Comparison of ENCODE assay signal across 16 cellular contexts in genomic region chr22:44261861-44262595, GRCh38. TPM values are rescaled to one million over a fixed set of nuclear protein-coding genes. Genes with fewer than 3 reads are reported as not detected.
A peak's percentile ranks its signal among the peaks of the same experiment; 100 is the strongest.
DNase-seq lines count a peak whose midpoint lies in the region; ATAC-seq and TF ChIP-seq lines count a peak whose summit lies in the region.
"Had no signal": no experiment of that assay in that cellular context is flagged by ENCODE, and none has a peak within 500 bp of the region (broad histone marks: within the 10 kb centered on the region; RNA-seq: fewer than 3 reads in every experiment).

No MANE protein-coding gene starts in this region.

- no peak overlapping the region for H3K4me3 ChIP-seq in left ventricle myocardium inferior
- H3K4me3 ChIP-seq: BLaER1 treated with 17β-estradiol and CSF1 and Interleukin-3, amounts not matched to agents 10 nM and 100 nM had no signal

- no peaks in the 10 kb centered on the region for H3K36me3 ChIP-seq in left ventricle myocardium inferior
- H3K36me3 ChIP-seq: BLaER1 treated with 17β-estradiol and CSF1 and Interleukin-3, amounts not matched to agents 10 nM and 100 nM had no signal

- H3K27me3 Mint-ChIP-seq in stimulated activated naive CD8-positive, alpha-beta T cell treated with anti-CD3 and anti-CD28 coated beads, Interleukin-15, amount 100 ng/mL, for 72 hours: peaks cover under 1% of the 10 kb centered on the region

- TF ChIP-seq CTCF in left ventricle myocardium inferior (IDR thresholded peaks at IDR 0.05; ENCODE audit: borderline replicate concordance): no peak

- peak; percentile 18; the same call in 2 of the 3 replicates for ATAC-seq in SK-N-SH treated with all-trans-retinoic acid at 6 μM for 48 hours
- no peak for ATAC-seq in stimulated activated naive CD8-positive, alpha-beta T cell treated with anti-CD3 and anti-CD28 coated beads, Interleukin-15, amount 100 ng/mL, for 72 hours
- ATAC-seq in GM21529 (IDR thresholded peaks at IDR 0.05; ENCODE audit: unreplicated experiment): no peak
- ATAC-seq: left colon had no signal

- H3K4me3 Mint-ChIP-seq in stimulated activated naive CD8-positive, alpha-beta T cell treated with anti-CD3 and anti-CD28 coated beads, Interleukin-15, amount 100 ng/mL, for 72 hours: no peak overlapping the region
- H3K4me3 Mint-ChIP-seq: HFFc6 had no signal

- H3K9me3 ChIP-seq in left ventricle myocardium inferior (replicated peaks): peaks cover 5% of the 10 kb centered on the region

- DNase-seq in COLO668 (lab: John Stamatoyannopoulos, UW; ENCODE audit: unreplicated experiment): peak; percentile 83
- DNase-seq in NCI-H1694 (lab: John Stamatoyannopoulos, UW): peak; percentile 58
- peak; percentile 41 for DNase-seq in left ventricle myocardium inferior
- no peak for DNase-seq in NOMO-1 treated with DMSO at 0.1 percent for 48 hours (lab: John Stamatoyannopoulos, UW; ENCODE audit: unreplicated experiment)
- no peak for DNase-seq in stimulated activated naive CD8-positive, alpha-beta T cell treated with anti-CD3 and anti-CD28 coated beads, Interleukin-15, amount 100 ng/mL, for 72 hours
- DNase-seq in T-helper 2 cell: no peak
- DNase-seq: effector CD4-positive, alpha-beta T cell; HFFc6; naive B cell; NCI-H2107; retina had no signal

- H3K27ac Mint-ChIP-seq in stimulated activated naive CD8-positive, alpha-beta T cell treated with anti-CD3 and anti-CD28 coated beads, Interleukin-15, amount 100 ng/mL, for 72 hours: peak overlapping the region in 1 of 2 donors; percentile 78
- H3K27ac Mint-ChIP-seq: HFFc6, IgD-negative memory B cell had no signal

- H3K27me3 ChIP-seq in left ventricle myocardium inferior (ENCODE audit: low read depth): peaks cover 12% of the 10 kb centered on the region

- peaks cover 9% of the 10 kb centered on the region for H3K4me1 ChIP-seq in left ventricle myocardium inferior

- intact Hi-C loops in left ventricle myocardium inferior (cut with micrococcal nuclease): no loop called here

- no peak overlapping the region for H3K27ac ChIP-seq in left ventricle myocardium inferior (replicated peaks)
- H3K27ac ChIP-seq: BLaER1 treated with 17β-estradiol and CSF1 and Interleukin-3, amounts not matched to agents 10 nM and 100 nM had no signal

- H3K9me3 Mint-ChIP-seq in stimulated activated naive CD8-positive, alpha-beta T cell treated with anti-CD3 and anti-CD28 coated beads, Interleukin-15, amount 100 ng/mL, for 72 hours: no peaks in the 10 kb centered on the region
- H3K9me3 Mint-ChIP-seq: HFFc6, IgD-negative memory B cell had no signal

- peaks cover 9% of the 10 kb centered on the region for H3K4me1 Mint-ChIP-seq in stimulated activated naive CD8-positive, alpha-beta T cell treated with anti-CD3 and anti-CD28 coated beads, Interleukin-15, amount 100 ng/mL, for 72 hours
- H3K4me1 Mint-ChIP-seq: naive B cell had no signal

TF ChIP-seq in SK-N-SH treated with all-trans-retinoic acid at 6 μM for 48 hours, 23 proteins besides CTCF, POLR2A, EP300 and RAD21 (continues in another document):
- no peak for TF ChIP-seq SNAI2 (CRISPR knock-in tag; IDR thresholded peaks at IDR 0.05)
- no peak for TF ChIP-seq ZNF70 (CRISPR knock-in tag; IDR thresholded peaks at IDR 0.05)
- TF ChIP-seq ZC3H10 (CRISPR knock-in tag; IDR thresholded peaks at IDR 0.05): no peak
- TF ChIP-seq CSRNP3 (CRISPR knock-in tag; IDR thresholded peaks at IDR 0.05): no peak
- TF ChIP-seq, protein P1, sequence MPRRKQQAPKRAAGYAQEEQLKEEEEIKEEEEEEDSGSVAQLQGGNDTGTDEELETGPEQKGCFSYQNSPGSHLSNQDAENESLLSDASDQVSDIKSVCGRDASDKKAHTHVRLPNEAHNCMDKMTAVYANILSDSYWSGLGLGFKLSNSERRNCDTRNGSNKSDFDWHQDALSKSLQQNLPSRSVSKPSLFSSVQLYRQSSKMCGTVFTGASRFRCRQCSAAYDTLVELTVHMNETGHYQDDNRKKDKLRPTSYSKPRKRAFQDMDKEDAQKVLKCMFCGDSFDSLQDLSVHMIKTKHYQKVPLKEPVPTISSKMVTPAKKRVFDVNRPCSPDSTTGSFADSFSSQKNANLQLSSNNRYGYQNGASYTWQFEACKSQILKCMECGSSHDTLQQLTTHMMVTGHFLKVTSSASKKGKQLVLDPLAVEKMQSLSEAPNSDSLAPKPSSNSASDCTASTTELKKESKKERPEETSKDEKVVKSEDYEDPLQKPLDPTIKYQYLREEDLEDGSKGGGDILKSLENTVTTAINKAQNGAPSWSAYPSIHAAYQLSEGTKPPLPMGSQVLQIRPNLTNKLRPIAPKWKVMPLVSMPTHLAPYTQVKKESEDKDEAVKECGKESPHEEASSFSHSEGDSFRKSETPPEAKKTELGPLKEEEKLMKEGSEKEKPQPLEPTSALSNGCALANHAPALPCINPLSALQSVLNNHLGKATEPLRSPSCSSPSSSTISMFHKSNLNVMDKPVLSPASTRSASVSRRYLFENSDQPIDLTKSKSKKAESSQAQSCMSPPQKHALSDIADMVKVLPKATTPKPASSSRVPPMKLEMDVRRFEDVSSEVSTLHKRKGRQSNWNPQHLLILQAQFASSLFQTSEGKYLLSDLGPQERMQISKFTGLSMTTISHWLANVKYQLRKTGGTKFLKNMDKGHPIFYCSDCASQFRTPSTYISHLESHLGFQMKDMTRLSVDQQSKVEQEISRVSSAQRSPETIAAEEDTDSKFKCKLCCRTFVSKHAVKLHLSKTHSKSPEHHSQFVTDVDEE (CRISPR knock-in tag; IDR thresholded peaks at IDR 0.05): no peak
- no peak for TF ChIP-seq ZNF565 (CRISPR knock-in tag; conservative IDR thresholded peaks at IDR 0.05; ENCODE audit: low read depth)
- TF ChIP-seq, protein P2, sequence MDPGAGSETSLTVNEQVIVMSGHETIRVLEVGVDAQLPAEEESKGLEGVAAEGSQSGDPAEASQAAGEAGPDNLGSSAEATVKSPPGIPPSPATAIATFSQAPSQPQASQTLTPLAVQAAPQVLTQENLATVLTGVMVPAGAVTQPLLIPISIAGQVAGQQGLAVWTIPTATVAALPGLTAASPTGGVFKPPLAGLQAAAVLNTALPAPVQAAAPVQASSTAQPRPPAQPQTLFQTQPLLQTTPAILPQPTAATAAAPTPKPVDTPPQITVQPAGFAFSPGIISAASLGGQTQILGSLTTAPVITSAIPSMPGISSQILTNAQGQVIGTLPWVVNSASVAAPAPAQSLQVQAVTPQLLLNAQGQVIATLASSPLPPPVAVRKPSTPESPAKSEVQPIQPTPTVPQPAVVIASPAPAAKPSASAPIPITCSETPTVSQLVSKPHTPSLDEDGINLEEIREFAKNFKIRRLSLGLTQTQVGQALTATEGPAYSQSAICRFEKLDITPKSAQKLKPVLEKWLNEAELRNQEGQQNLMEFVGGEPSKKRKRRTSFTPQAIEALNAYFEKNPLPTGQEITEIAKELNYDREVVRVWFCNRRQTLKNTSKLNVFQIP (CRISPR knock-in tag; IDR thresholded peaks at IDR 0.05; ENCODE audit: borderline replicate concordance, low read depth): no peak
- no peak for TF ChIP-seq ISL1 (CRISPR knock-in tag; IDR thresholded peaks at IDR 0.05)
- TF ChIP-seq TOX (CRISPR knock-in tag; IDR thresholded peaks at IDR 0.05; ENCODE audit: borderline replicate concordance): no peak
- TF ChIP-seq BACH2 (CRISPR knock-in tag; IDR thresholded peaks at IDR 0.05; ENCODE audit: borderline replicate concordance): no peak
- TF ChIP-seq GLIS3 (CRISPR knock-in tag; IDR thresholded peaks at IDR 0.05): no peak
- TF ChIP-seq CREB5 (CRISPR knock-in tag; IDR thresholded peaks at IDR 0.05; ENCODE audit: low read depth): no peak
- TF ChIP-seq, protein P3, sequence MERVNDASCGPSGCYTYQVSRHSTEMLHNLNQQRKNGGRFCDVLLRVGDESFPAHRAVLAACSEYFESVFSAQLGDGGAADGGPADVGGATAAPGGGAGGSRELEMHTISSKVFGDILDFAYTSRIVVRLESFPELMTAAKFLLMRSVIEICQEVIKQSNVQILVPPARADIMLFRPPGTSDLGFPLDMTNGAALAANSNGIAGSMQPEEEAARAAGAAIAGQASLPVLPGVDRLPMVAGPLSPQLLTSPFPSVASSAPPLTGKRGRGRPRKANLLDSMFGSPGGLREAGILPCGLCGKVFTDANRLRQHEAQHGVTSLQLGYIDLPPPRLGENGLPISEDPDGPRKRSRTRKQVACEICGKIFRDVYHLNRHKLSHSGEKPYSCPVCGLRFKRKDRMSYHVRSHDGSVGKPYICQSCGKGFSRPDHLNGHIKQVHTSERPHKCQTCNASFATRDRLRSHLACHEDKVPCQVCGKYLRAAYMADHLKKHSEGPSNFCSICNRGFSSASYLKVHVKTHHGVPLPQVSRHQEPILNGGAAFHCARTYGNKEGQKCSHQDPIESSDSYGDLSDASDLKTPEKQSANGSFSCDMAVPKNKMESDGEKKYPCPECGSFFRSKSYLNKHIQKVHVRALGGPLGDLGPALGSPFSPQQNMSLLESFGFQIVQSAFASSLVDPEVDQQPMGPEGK (CRISPR knock-in tag; IDR thresholded peaks at IDR 0.05; ENCODE audit: borderline replicate concordance): no peak
- TF ChIP-seq TCF4 (CRISPR knock-in tag; IDR thresholded peaks at IDR 0.05; ENCODE audit: borderline replicate concordance): no peak
- no peak for TF ChIP-seq ZFP30 (CRISPR knock-in tag; IDR thresholded peaks at IDR 0.05)
- TF ChIP-seq OSR1 (CRISPR knock-in tag; IDR thresholded peaks at IDR 0.05): no peak
- no peak for TF ChIP-seq ESRRG (CRISPR knock-in tag; IDR thresholded peaks at IDR 0.05)

RNA-seq across cellular contexts. Expression of gene SHISAL1, which starts 50.7 kb away (rescaled TPM):
- total RNA-seq in left ventricle myocardium inferior: 1.3 TPM
- total RNA-seq: HFFc6 had no signal

Comparison
In these comparisons a context has a peak if more than half of its experiments do, and no peak if none do; other contexts are left out.
1. DNase-seq: peak in COLO668 (single experiment), NCI-H1694 (single experiment) and left ventricle myocardium inferior (single experiment); none in NOMO-1 treated with DMSO at 0.1 percent for 48 hours (single experiment), stimulated activated naive CD8-positive, alpha-beta T cell treated with anti-CD3 and anti-CD28 coated beads, Interleukin-15, amount 100 ng/mL, for 72 hours (0 of 2) and T-helper 2 cell (0 of 5).